In the genomic region with DNA sequence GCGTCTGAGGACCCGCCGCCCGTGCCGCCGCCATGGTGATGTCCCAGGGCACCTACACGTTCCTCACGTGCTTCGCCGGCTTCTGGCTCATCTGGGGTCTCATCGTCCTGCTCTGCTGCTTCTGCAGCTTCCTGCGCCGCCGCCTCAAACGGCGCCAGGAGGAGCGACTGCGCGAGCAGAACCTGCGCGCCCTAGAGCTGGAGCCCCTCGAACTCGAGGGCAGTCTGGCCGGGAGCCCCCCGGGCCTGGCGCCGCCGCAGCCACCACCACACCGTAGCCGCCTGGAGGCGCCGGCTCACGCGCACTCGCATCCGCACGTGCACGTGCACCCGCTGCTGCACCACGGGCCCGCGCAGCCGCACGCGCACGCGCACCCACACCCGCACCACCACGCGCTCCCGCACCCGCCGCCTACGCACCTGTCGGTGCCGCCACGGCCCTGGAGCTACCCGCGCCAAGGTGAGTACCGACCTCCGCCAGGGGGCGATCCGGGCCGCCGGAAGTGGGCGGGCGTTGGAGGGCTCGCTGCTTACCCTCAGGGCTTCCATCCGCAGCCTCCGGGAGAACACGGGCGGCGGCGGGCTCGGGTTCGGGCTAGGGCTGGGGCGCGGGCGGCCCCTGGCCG, we compare ENCODE assay signal across 1 cellular context.
TF ChIP-seq lines count a peak whose summit lies in the region.

No MANE protein-coding gene starts in this region.

TF ChIP-seq in H1, 55 proteins besides CTCF, POLR2A, EP300 and RAD21:
- no peak for TF ChIP-seq SRF (IDR thresholded peaks at IDR 0.05; ENCODE audit: low read depth, low read length)
- TF ChIP-seq EGR1 (IDR thresholded peaks at IDR 0.05; ENCODE audit: borderline replicate concordance, low read depth, low read length) = peak; percentile 98
- peak; percentile 80 for TF ChIP-seq PHF8 (conservative IDR thresholded peaks at IDR 0.05; ENCODE audit: low read depth, low read length)
- peak; percentile 71; the same call in 1 of the 2 replicates for TF ChIP-seq GABPA (IDR thresholded peaks at IDR 0.05; ENCODE audit: borderline replicate concordance, insufficient read depth, low read length)
- no peak for TF ChIP-seq CBX5 (IDR thresholded peaks at IDR 0.05; ENCODE audit: low read depth, low read length)
- no peak for TF ChIP-seq EZH2 (IDR thresholded peaks at IDR 0.05; ENCODE audit: low read depth, low read length, severe bottlenecking)
- TF ChIP-seq SAP30 (IDR thresholded peaks at IDR 0.05; ENCODE audit: insufficient read depth, insufficient replicate concordance, low read length) = no peak
- TF ChIP-seq BACH1 (IDR thresholded peaks at IDR 0.05; ENCODE audit: low read length) = peak; percentile 53; the same call in 1 of the 2 replicates
- peak; percentile 43 for TF ChIP-seq TAF1 (IDR thresholded peaks at IDR 0.05; ENCODE audit: low read depth, low read length)
- TF ChIP-seq SIRT6 (IDR thresholded peaks at IDR 0.05; ENCODE audit: low read length) = no peak
- TF ChIP-seq SIN3A (conservative IDR thresholded peaks at IDR 0.05 in 1 of 2, IDR thresholded peaks at IDR 0.05 in 1 of 2; ENCODE audit: low read depth in 1 of 2, low read length in 2 of 2) = peak in 1 of 2 experiments; percentile 34; a peak in 1 of 4 replicates
- peak; percentile 58 for TF ChIP-seq NRF1 (IDR thresholded peaks at IDR 0.05; ENCODE audit: low read depth, low read length)
- TF ChIP-seq ATF2 (IDR thresholded peaks at IDR 0.05; ENCODE audit: low read length) = no peak
- TF ChIP-seq CREB1 (IDR thresholded peaks at IDR 0.05) = peak; percentile 57
- 0 out of 2 replicates have a peak, but pooled peaks have one; percentile 1 for TF ChIP-seq TEAD4 (IDR thresholded peaks at IDR 0.05; ENCODE audit: low read depth, low read length)
- 0 out of 2 replicates have a peak, but pooled peaks have one; percentile 5 for TF ChIP-seq YY1 (IDR thresholded peaks at IDR 0.05; ENCODE audit: low read depth, low read length)
- TF ChIP-seq KDM4A (IDR thresholded peaks at IDR 0.05; ENCODE audit: low read depth, low read length, severe bottlenecking) = peak; percentile 15
- TF ChIP-seq, protein P1, sequence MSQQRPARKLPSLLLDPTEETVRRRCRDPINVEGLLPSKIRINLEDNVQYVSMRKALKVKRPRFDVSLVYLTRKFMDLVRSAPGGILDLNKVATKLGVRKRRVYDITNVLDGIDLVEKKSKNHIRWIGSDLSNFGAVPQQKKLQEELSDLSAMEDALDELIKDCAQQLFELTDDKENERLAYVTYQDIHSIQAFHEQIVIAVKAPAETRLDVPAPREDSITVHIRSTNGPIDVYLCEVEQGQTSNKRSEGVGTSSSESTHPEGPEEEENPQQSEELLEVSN (IDR thresholded peaks at IDR 0.05) = peak; percentile 56
- TF ChIP-seq NANOG (IDR thresholded peaks at IDR 0.05; ENCODE audit: insufficient read depth, low read depth, low read length, poor library complexity, severe bottlenecking) = peak; percentile 49
- TF ChIP-seq TAF7 (optimal IDR thresholded peaks at IDR 0.05; ENCODE audit: borderline replicate concordance, low read depth, low read length) = peak; percentile 68
- peak; percentile 56 for TF ChIP-seq TBP (IDR thresholded peaks at IDR 0.05; ENCODE audit: low read depth, low read length)
- peak; percentile 68; the same call in 1 of the 2 replicates for TF ChIP-seq SP4 (IDR thresholded peaks at IDR 0.05; ENCODE audit: low read length)
- peak; percentile 30 for TF ChIP-seq POLR2AphosphoS5 (IDR thresholded peaks at IDR 0.05; ENCODE audit: low read depth, low read length)
- no peak for TF ChIP-seq CHD1 (IDR thresholded peaks at IDR 0.05; ENCODE audit: low read depth, low read length)
- TF ChIP-seq CHD2 (IDR thresholded peaks at IDR 0.05; ENCODE audit: low read length) = peak; percentile 25; the same call in 1 of the 2 replicates
- TF ChIP-seq JUND (IDR thresholded peaks at IDR 0.05; ENCODE audit: low read length) = 0 out of 2 replicates have a peak, but pooled peaks have one; percentile 27
- TF ChIP-seq MAX (IDR thresholded peaks at IDR 0.05) = peak; percentile 87
- no peak for TF ChIP-seq RXRA (IDR thresholded peaks at IDR 0.05; ENCODE audit: insufficient read depth, low read depth, low read length)
TF ChIP-seq in H1: peak in this region for 20.
